ENCODE assay signal across 8 cellular contexts in genomic region chr4:177309525-177310371, GRCh38. TPM values are rescaled to one million over a fixed set of nuclear protein-coding genes. Genes with fewer than 3 reads are reported as not detected.
A peak's percentile ranks its signal among the peaks of the same experiment; 100 is the strongest.
DNase-seq lines count a peak whose midpoint lies in the region; ATAC-seq and TF ChIP-seq lines count a peak whose summit lies in the region.

Gene NEIL3, plus strand, starts transcription at chr4:177309874. Its CDS starts 80 bp downstream, at chr4:177309954.

- CTCF ChIA-PET in AG04449 (lab: Yijun Ruan, JAX) = interaction anchor here (0.6 to 2.4 kb wide), 4 partner anchors 10 to 59 kb away, joined by 3 to 8 read pairs (median 4); no protein-coding TSS in a partner anchor
- CTCF ChIA-PET in mammary epithelial cell (lab: Charles Lee; ENCODE audit: low non-redundant PET) = no interaction called here

- H3K9me3 ChIP-seq in mammary epithelial cell (replicated peaks; ENCODE audit: insufficient read depth, low read length) = no peaks in the 10 kb centered on the region

- peak within 1 kb of the TSS; percentile 81 for H3K9ac ChIP-seq in mammary epithelial cell (ENCODE audit: insufficient read depth, low read length)

- BruUV-seq in mammary epithelial cell (replicated peaks; lab: Mats Ljungman, UMichigan) = TSS peak; percentile 55

- peak; percentile 90 for ATAC-seq in GM18870 (IDR thresholded peaks at IDR 0.05; ENCODE audit: unreplicated experiment)
- ATAC-seq in HG03108 (IDR thresholded peaks at IDR 0.05; ENCODE audit: unreplicated experiment) = peak; percentile 85

- TF ChIP-seq CTCF in AG04449 (IDR thresholded peaks at IDR 0.05; ENCODE audit: insufficient read depth, low read length, missing control alignments) (no peak), VCaP (conservative IDR thresholded peaks at IDR 0.05) (no peak), mammary epithelial cell (conservative IDR thresholded peaks at IDR 0.05 in 1 of 2, IDR thresholded peaks at IDR 0.05 in 1 of 2; ENCODE audit: extremely low read depth in 1 of 2, insufficient read depth in 1 of 2, low read depth in 1 of 2, low read length in 2 of 2) (no peak)

- H2AFZ ChIP-seq in mammary epithelial cell (ENCODE audit: low read depth, low read length) = peak within 1 kb of the TSS; percentile 99

- H3K4me2 ChIP-seq in mammary epithelial cell (ENCODE audit: insufficient read depth, low read depth, low read length) = peak within 1 kb of the TSS; percentile 96

- dilution Hi-C loops in mammary epithelial cell (cut with HindIII; ENCODE audit: low sequenced_read_pairs) = no loop called here

- no peaks in the 10 kb centered on the region for H4K20me1 ChIP-seq in mammary epithelial cell (ENCODE audit: insufficient read depth, low read length)

- H3K27ac ChIP-seq in VCaP = peak within 1 kb of the TSS; percentile 49; the same call in 1 of the 2 replicates
- peak within 1 kb of the TSS; percentile 54 for H3K27ac ChIP-seq in mammary epithelial cell (ENCODE audit: insufficient read depth, low read depth, low read length)

- no peaks in the 10 kb centered on the region for H3K36me3 ChIP-seq in mammary epithelial cell (ENCODE audit: insufficient read depth, low read length)

- peaks cover 18% of the 10 kb centered on the region for H3K4me1 ChIP-seq in mammary epithelial cell (ENCODE audit: insufficient read depth, low read length)

- peak within 1 kb of the TSS; percentile 88 for H3K4me3 ChIP-seq in AG04449 (ENCODE audit: low read depth, low read length)
- H3K4me3 ChIP-seq in mammary epithelial cell (replicated peaks in 1 of 3; ENCODE audit: insufficient read depth in 1 of 3, low read depth in 2 of 3, low read length in 3 of 3) = peak within 1 kb of the TSS; percentile 80 to 91 (median 86)

- no peaks in the 10 kb centered on the region for H3K27me3 ChIP-seq in mammary epithelial cell (ENCODE audit: insufficient read depth, low read length)

- no peak for DNase-seq in AG04449 (ENCODE audit: low read depth, low spot score)
- DNase-seq in NCI-H2196 treated with DMSO at 0.1 percent for 48 hours (lab: John Stamatoyannopoulos, UW; ENCODE audit: unreplicated experiment) = peak; percentile 41
- peak; percentile 82 for DNase-seq in mammary epithelial cell
- peak; percentile 85 for DNase-seq in iris pigment epithelial cell (ENCODE audit: low read depth)
- peak; percentile 87 to 96 for DNase-seq in stimulated activated CD4-positive, alpha-beta T cell treated with anti-CD3 and anti-CD28 coated beads, Interleukin-12 subunit alpha, Interleukin-12 subunit beta, amount 100 ng/mL, for 24 hours (ENCODE audit: low read depth in 2 of 2)

- intact Hi-C loops in mammary epithelial cell (cut with micrococcal nuclease) = loop anchor here (5.0 to 10.0 kb wide), 2 partner anchors 133 to 515 kb away; partner anchors contain the start of genes AGA and VEGFC

- POLR2A ChIA-PET in AG04449 (lab: Yijun Ruan, JAX) = no interaction called here

- 1% methylated on average over 24 of the region's 52 CpGs for WGBS in mammary epithelial cell (ENCODE audit: low coverage, missing lambda C conversion rate)

- in situ Hi-C loops in mammary epithelial cell (cut with MboI; ENCODE audit: low sequenced_read_pairs in 2 of 2) = no loop called here

- peaks cover 49% of the 10 kb centered on the region for H3K79me2 ChIP-seq in mammary epithelial cell (ENCODE audit: insufficient read depth, low read length)

RNA-seq across cellular contexts. Expression of gene NEIL3, which starts in this region (rescaled TPM):
- 1 to 10 TPM; 1.2 to 7.5 TPM for total RNA-seq in mammary epithelial cell
- polyA plus RNA-seq in mammary epithelial cell = 9.8 TPM
- 8.7 TPM for polyA minus RNA-seq in mammary epithelial cell
